Comparison of ENCODE assay signal across 1 cellular context in the genomic region with DNA sequence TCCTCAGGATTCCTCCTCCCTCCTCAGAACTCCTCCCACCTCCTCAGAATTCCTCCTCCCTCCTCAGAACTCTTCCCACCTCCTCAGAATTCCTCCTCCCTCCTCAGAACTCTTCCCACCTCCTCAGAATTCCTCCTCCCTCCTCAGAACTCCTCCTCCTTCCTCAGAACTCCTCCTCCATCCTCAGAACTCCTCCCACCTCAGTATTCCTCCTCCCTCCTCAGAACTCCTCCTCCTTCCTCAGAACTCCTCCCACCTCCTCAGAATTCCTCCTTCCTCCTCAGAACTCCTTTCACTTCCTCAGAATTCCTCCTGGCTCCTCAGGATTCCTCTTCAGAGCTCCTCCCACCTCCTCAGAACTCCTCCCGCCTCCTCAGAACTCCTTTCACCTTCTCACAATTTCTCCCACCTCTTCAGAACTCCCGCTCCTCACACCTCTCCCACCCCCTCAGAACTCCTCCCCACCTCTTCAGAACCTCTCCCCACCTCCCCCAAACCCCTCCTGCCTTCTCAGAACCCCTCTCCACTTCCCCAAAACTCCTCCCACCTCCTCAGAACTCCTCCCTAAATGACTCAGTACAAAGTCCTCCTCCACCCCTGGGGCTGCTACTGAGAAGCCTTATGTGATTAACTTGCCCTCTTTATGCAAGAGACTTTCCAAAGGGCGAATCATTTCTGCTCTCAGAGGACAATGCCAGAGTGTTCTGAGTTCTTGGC.
TF ChIP-seq lines count a peak whose summit lies in the region.

No MANE protein-coding gene starts in this region.

TF ChIP-seq in K562, 482 proteins besides CTCF, POLR2A, EP300 and RAD21 (continued from another document):
- TF ChIP-seq, protein P1, sequence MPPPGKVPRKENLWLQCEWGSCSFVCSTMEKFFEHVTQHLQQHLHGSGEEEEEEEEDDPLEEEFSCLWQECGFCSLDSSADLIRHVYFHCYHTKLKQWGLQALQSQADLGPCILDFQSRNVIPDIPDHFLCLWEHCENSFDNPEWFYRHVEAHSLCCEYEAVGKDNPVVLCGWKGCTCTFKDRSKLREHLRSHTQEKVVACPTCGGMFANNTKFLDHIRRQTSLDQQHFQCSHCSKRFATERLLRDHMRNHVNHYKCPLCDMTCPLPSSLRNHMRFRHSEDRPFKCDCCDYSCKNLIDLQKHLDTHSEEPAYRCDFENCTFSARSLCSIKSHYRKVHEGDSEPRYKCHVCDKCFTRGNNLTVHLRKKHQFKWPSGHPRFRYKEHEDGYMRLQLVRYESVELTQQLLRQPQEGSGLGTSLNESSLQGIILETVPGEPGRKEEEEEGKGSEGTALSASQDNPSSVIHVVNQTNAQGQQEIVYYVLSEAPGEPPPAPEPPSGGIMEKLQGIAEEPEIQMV (tag; conservative IDR thresholded peaks at IDR 0.05; ENCODE audit: low read depth): no peak
- TF ChIP-seq ZNF444 (CRISPR knock-in tag; IDR thresholded peaks at IDR 0.05) (no peak), ZNF263 (CRISPR knock-in tag; IDR thresholded peaks at IDR 0.05; ENCODE audit: borderline replicate concordance) (peak; percentile 98), GTF2A2 (tag; IDR thresholded peaks at IDR 0.05) (no peak), HDAC3 (IDR thresholded peaks at IDR 0.05; ENCODE audit: borderline replicate concordance, partially characterized antibody) (no peak), HMGN3 (IDR thresholded peaks at IDR 0.05; ENCODE audit: borderline replicate concordance, extremely low read depth, insufficient read length, low read depth, low read length) (no peak), EGR1 (conservative IDR thresholded peaks at IDR 0.05) (peak; percentile 77), CBX5 (IDR thresholded peaks at IDR 0.05; ENCODE audit: borderline replicate concordance, low read depth) (no peak), ARID1B (IDR thresholded peaks at IDR 0.05) (peak; percentile 57), HNRNPK (IDR thresholded peaks at IDR 0.05; ENCODE audit: low read depth, low read length, poor library complexity, severe bottlenecking) (no peak), SMARCC2 (IDR thresholded peaks at IDR 0.05; ENCODE audit: low read depth) (no peak), PURB (CRISPR knock-in tag; IDR thresholded peaks at IDR 0.05; ENCODE audit: low read depth) (no peak), SOX6 (IDR thresholded peaks at IDR 0.05) (no peak)
- TF ChIP-seq, protein P2, sequence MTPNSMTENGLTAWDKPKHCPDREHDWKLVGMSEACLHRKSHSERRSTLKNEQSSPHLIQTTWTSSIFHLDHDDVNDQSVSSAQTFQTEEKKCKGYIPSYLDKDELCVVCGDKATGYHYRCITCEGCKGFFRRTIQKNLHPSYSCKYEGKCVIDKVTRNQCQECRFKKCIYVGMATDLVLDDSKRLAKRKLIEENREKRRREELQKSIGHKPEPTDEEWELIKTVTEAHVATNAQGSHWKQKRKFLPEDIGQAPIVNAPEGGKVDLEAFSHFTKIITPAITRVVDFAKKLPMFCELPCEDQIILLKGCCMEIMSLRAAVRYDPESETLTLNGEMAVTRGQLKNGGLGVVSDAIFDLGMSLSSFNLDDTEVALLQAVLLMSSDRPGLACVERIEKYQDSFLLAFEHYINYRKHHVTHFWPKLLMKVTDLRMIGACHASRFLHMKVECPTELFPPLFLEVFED (CRISPR knock-in tag; conservative IDR thresholded peaks at IDR 0.05): no peak
- TF ChIP-seq, protein P3, sequence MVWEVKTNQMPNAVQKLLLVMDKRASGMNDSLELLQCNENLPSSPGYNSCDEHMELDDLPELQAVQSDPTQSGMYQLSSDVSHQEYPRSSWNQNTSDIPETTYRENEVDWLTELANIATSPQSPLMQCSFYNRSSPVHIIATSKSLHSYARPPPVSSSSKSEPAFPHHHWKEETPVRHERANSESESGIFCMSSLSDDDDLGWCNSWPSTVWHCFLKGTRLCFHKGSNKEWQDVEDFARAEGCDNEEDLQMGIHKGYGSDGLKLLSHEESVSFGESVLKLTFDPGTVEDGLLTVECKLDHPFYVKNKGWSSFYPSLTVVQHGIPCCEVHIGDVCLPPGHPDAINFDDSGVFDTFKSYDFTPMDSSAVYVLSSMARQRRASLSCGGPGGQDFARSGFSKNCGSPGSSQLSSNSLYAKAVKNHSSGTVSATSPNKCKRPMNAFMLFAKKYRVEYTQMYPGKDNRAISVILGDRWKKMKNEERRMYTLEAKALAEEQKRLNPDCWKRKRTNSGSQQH (CRISPR knock-in tag; IDR thresholded peaks at IDR 0.05): no peak
- TF ChIP-seq, protein P4, sequence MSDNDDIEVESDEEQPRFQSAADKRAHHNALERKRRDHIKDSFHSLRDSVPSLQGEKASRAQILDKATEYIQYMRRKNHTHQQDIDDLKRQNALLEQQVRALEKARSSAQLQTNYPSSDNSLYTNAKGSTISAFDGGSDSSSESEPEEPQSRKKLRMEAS (CRISPR knock-in tag; IDR thresholded peaks at IDR 0.05): no peak
TF ChIP-seq in K562: peak in this region for 35.
